Comparison of ENCODE assay signal across 8 cellular contexts in genomic region chrX:110317079-110317819, GRCh38. TPM values are rescaled to one million over a fixed set of nuclear protein-coding genes. Genes with fewer than 3 reads are reported as not detected.
A peak's percentile ranks its signal among the peaks of the same experiment; 100 is the strongest.
DNase-seq lines count a peak whose midpoint lies in the region; ATAC-seq, FAIRE-seq and TF ChIP-seq lines count a peak whose summit lies in the region.

No MANE protein-coding gene starts in this region.

- H2BK20ac ChIP-seq in IMR-90 (ENCODE audit: low read depth, low read length) = peak overlapping the region; percentile 27; the same call in 1 of the 2 replicates

- H3K4ac ChIP-seq in IMR-90 (ENCODE audit: low read depth, low read length) = peak overlapping the region; percentile 56

- H4K5ac ChIP-seq in IMR-90 (ENCODE audit: low read depth, low read length) = peak overlapping the region; percentile 31; the same call in 1 of the 2 replicates

- peak overlapping the region; percentile 96 for H3K9ac ChIP-seq in IMR-90 (ENCODE audit: low read depth, low read length)
- peak overlapping the region; percentile 81 for H3K9ac ChIP-seq in endothelial cell of umbilical vein (replicated peaks; ENCODE audit: extremely low read depth, insufficient read depth, low read length)
- peak overlapping the region; percentile 59 to 63 for H3K9ac ChIP-seq in stomach smooth muscle (ENCODE audit: low read length in 2 of 2)

- peak overlapping the region; percentile 84 for H3K18ac ChIP-seq in IMR-90 (ENCODE audit: low read depth, low read length)

- in situ Hi-C loops in Caki2 (cut with HindIII; ENCODE audit: low pct_unique_long_range_greater_than_20kb, low sequenced_read_pairs) (no loop called here), IMR-90 (cut with MboI; ENCODE audit: low sequenced_read_pairs) (no loop called here)

- dilution Hi-C loops in IMR-90 (cut with HindIII; ENCODE audit: low sequenced_read_pairs, unreplicated experiment) (no loop called here), endothelial cell of umbilical vein (cut with MboI; ENCODE audit: extremely low pct_ligation_motif_present, low sequenced_read_pairs) (no loop called here)

- no peaks in the 10 kb centered on the region for H3K27me3 Mint-ChIP-seq in activated CD8-positive, alpha-beta T cell treated with anti-CD3 and anti-CD28 coated beads, Interleukin-2, amount 10 ng/mL, durations not matched to agents 7 days and 5 days (ENCODE audit: low read depth)

- H3K9me1 ChIP-seq in IMR-90 (ENCODE audit: insufficient read depth, low read length) (no peaks in the 10 kb centered on the region), endothelial cell of umbilical vein (replicated peaks; ENCODE audit: control insufficient read depth, extremely low read depth, insufficient read depth, low read length) (no peaks in the 10 kb centered on the region)

- H2AK5ac ChIP-seq in IMR-90 (ENCODE audit: low read depth, low read length) = no peak overlapping the region

- H3K9me3 ChIP-seq in IMR-90 (ENCODE audit: control insufficient read depth, insufficient read depth, low read length) (no peaks in the 10 kb centered on the region), endothelial cell of umbilical vein (replicated peaks; ENCODE audit: control insufficient read depth, insufficient read depth, low read length) (no peaks in the 10 kb centered on the region), muscle layer of duodenum (ENCODE audit: control insufficient read depth in 1 of 2, low read length in 2 of 2) (no peaks in the 10 kb centered on the region), stomach smooth muscle (ENCODE audit: control insufficient read depth in 2 of 2, low read length in 2 of 2) (no peaks in the 10 kb centered on the region)

- 35% methylated on average over 18 of the region's 40 CpGs; no CpG with 5 or more reads in 1 of the 2 experiments for WGBS in IMR-90 (ENCODE audit: extremely low coverage in 2 of 2, insufficient read length in 1 of 2), 2 experiments

- H2BK120ac ChIP-seq in IMR-90 (ENCODE audit: low read depth, low read length) = peak overlapping the region; percentile 67

- H3K4me1 Mint-ChIP-seq in activated CD8-positive, alpha-beta T cell treated with anti-CD3 and anti-CD28 coated beads, Interleukin-2, amount 10 ng/mL, durations not matched to agents 7 days and 5 days (ENCODE audit: low read depth) = peaks cover 23% of the 10 kb centered on the region

- H4K91ac ChIP-seq in IMR-90 (ENCODE audit: insufficient read depth, low read depth, low read length) = peak overlapping the region; percentile 51; the same call in 1 of the 2 replicates

- no peaks in the 10 kb centered on the region for H3K9me3 Mint-ChIP-seq in activated CD8-positive, alpha-beta T cell treated with anti-CD3 and anti-CD28 coated beads, Interleukin-2, amount 10 ng/mL, durations not matched to agents 7 days and 5 days (ENCODE audit: insufficient read depth)

- H3K36me3 Mint-ChIP-seq in activated CD8-positive, alpha-beta T cell treated with anti-CD3 and anti-CD28 coated beads, Interleukin-2, amount 10 ng/mL, durations not matched to agents 7 days and 5 days (ENCODE audit: low read depth) = no peaks in the 10 kb centered on the region

- intact Hi-C loops in IMR-90 (cut with micrococcal nuclease) (loop anchor here (2.0 to 5.0 kb wide), 5 partner anchors 75 to 154 kb away; no protein-coding TSS in a partner anchor), endothelial cell of umbilical vein (cut with micrococcal nuclease) (loop anchor here (2.0 to 5.0 kb wide), 3 partner anchors 105 to 156 kb away; no protein-coding TSS in a partner anchor)

- 0 out of 4 replicates have a peak, but pooled peaks cover 0 to 2% of the 10 kb centered on the region in 2 experiments for H3K79me1 ChIP-seq in IMR-90 (ENCODE audit: low read depth in 1 of 2, low read length in 2 of 2)

- peak overlapping the region; percentile 81 for H2AK9ac ChIP-seq in IMR-90 (replicated peaks; ENCODE audit: low read depth, low read length, poor library complexity)

- H2AFZ ChIP-seq in IMR-90 (replicated peaks; ENCODE audit: low read length, poor library complexity) = peak overlapping the region; percentile 88
- H2AFZ ChIP-seq in endothelial cell of umbilical vein (ENCODE audit: low read depth, low read length) = peak overlapping the region; percentile 94

- peak overlapping the region; percentile 68 to 87; a peak in 2 of 4 replicates for H4K8ac ChIP-seq in IMR-90 (ENCODE audit: low read depth in 2 of 2, low read length in 2 of 2)

- BruUV-seq in IMR-90 (replicated peaks; lab: Mats Ljungman, UMichigan) (TSS peak; percentile 52), endothelial cell of umbilical vein (replicated peaks; lab: Mats Ljungman, UMichigan) (no TSS peak)

- H3K4me2 ChIP-seq in IMR-90 (ENCODE audit: low read depth, low read length) = peak overlapping the region; percentile 83; the same call in 1 of the 2 replicates
- H3K4me2 ChIP-seq in endothelial cell of umbilical vein (ENCODE audit: insufficient read depth, low read length) = peak overlapping the region; percentile 78

- H3K27ac Mint-ChIP-seq in activated CD8-positive, alpha-beta T cell treated with anti-CD3 and anti-CD28 coated beads, Interleukin-2, amount 10 ng/mL, durations not matched to agents 7 days and 5 days = peak overlapping the region; percentile 87

- ATAC-seq in GM21423 (IDR thresholded peaks at IDR 0.05; ENCODE audit: unreplicated experiment) (peak; percentile 10), IMR-90 (ENCODE audit: low read depth) (peak; percentile 35), GM21367 (IDR thresholded peaks at IDR 0.05; ENCODE audit: unreplicated experiment) (no peak)
- ATAC-seq in activated CD8-positive, alpha-beta T cell treated with anti-CD3 and anti-CD28 coated beads, Interleukin-2, amount 10 ng/mL, durations not matched to agents 7 days and 5 days = peak; percentile 31

- FAIRE-seq in endothelial cell of umbilical vein (lab: Jason Lieb, UNC) = no peak

- no peak for TF ChIP-seq RAD21 in IMR-90 (IDR thresholded peaks at IDR 0.05; ENCODE audit: low read length)

- CTCF ChIA-PET in IMR-90 (lab: Yijun Ruan, JAX) = no interaction called here
- CTCF ChIA-PET in activated CD8-positive, alpha-beta T cell treated with anti-CD3 and anti-CD28 coated beads, Interleukin-2, amount 10 ng/mL, durations not matched to agents 7 days and 5 days (lab: Charles Lee) = interaction anchor here (1.6 kb wide), 1 partner anchor 160 kb away, joined by 4 read pairs; no protein-coding TSS in a partner anchor
- CTCF ChIA-PET in endothelial cell of umbilical vein (lab: Charles Lee) = interaction anchor here (0.8 to 2.6 kb wide), 11 partner anchors 20 to 162 kb away, joined by 3 to 10 read pairs (median 3); no protein-coding TSS in a partner anchor

- H4K20me1 ChIP-seq in IMR-90 (ENCODE audit: insufficient read depth, low read length) = no peaks in the 10 kb centered on the region
- H4K20me1 ChIP-seq in endothelial cell of umbilical vein (replicated peaks; ENCODE audit: control insufficient read depth, extremely low read depth, insufficient read depth, low read length) = no peaks in the 10 kb centered on the region

- peak overlapping the region; percentile 99 for H3K27ac ChIP-seq in IMR-90 (ENCODE audit: insufficient read depth, low read length)
- H3K27ac ChIP-seq in endothelial cell of umbilical vein (ENCODE audit: insufficient read depth, low read depth, low read length) = peak overlapping the region; percentile 53
- no peak overlapping the region for H3K27ac ChIP-seq in muscle layer of duodenum (ENCODE audit: low read length)
- peak overlapping the region; percentile 42 for H3K27ac ChIP-seq in stomach smooth muscle (ENCODE audit: low read length)

- H3K36me3 ChIP-seq in IMR-90 (ENCODE audit: control insufficient read depth, insufficient read depth, low read length) (no peaks in the 10 kb centered on the region), endothelial cell of umbilical vein (ENCODE audit: control insufficient read depth in 2 of 2, extremely low read depth in 1 of 2, insufficient read depth in 2 of 2, low read length in 2 of 2) (no peaks in the 10 kb centered on the region), muscle layer of duodenum (ENCODE audit: control insufficient read depth in 1 of 2, insufficient read depth in 2 of 2, low read length in 2 of 2) (no peaks in the 10 kb centered on the region), stomach smooth muscle (ENCODE audit: control insufficient read depth in 2 of 2, insufficient read depth in 2 of 2, low read length in 2 of 2) (no peaks in the 10 kb centered on the region)

- peak overlapping the region; percentile 70 for H3K56ac ChIP-seq in IMR-90 (ENCODE audit: extremely low read depth, insufficient read depth, low read length)

- no peaks in the 10 kb centered on the region; the same call in 1 of the 2 replicates for H3K4me1 ChIP-seq in IMR-90 (ENCODE audit: control insufficient read depth, insufficient read depth, low read length)
- H3K4me1 ChIP-seq in endothelial cell of umbilical vein (ENCODE audit: control insufficient read depth, extremely low read depth, insufficient read depth, low read length) = peaks cover 9% of the 10 kb centered on the region
- H3K4me1 ChIP-seq in muscle layer of duodenum (ENCODE audit: control insufficient read depth in 1 of 2, insufficient read depth in 2 of 2, low read length in 2 of 2) = peaks cover 0 to 4% of the 10 kb centered on the region in 2 donors
- H3K4me1 ChIP-seq in stomach smooth muscle (ENCODE audit: control insufficient read depth, insufficient read depth, low read length) = no peaks in the 10 kb centered on the region

- H3K4me3 ChIP-seq in IMR-90 (ENCODE audit: insufficient read depth, low read depth, low read length) = peak overlapping the region; percentile 99
- H3K4me3 ChIP-seq in endothelial cell of umbilical vein (replicated peaks in 1 of 3; ENCODE audit: insufficient read depth in 1 of 3, low read depth in 1 of 3, low read length in 3 of 3) = peak overlapping the region; percentile 89
- H3K4me3 ChIP-seq in muscle layer of duodenum (ENCODE audit: low read depth in 1 of 2, low read length in 2 of 2) = peak overlapping the region; percentile 66 to 78
- peak overlapping the region; percentile 72 to 80 for H3K4me3 ChIP-seq in stomach smooth muscle (ENCODE audit: low read length in 2 of 2)

- H3K23ac ChIP-seq in IMR-90 (ENCODE audit: low read depth, low read length) = 0 out of 2 replicates have a peak overlapping the region, but pooled peaks have one; percentile 48

- peak overlapping the region; percentile 77 for H3K14ac ChIP-seq in IMR-90 (replicated peaks; ENCODE audit: low read depth, low read length)

- TF ChIP-seq CTCF in IMR-90 (conservative IDR thresholded peaks at IDR 0.05; ENCODE audit: low read depth, low read length) = no peak
- TF ChIP-seq CTCF in endothelial cell of umbilical vein (IDR thresholded peaks at IDR 0.05; ENCODE audit: extremely low read depth in 1 of 2, insufficient read depth in 1 of 2, low read depth in 1 of 2, low read length in 2 of 2) = no peak

- 0 out of 3 replicates have a peak overlapping the region, but pooled peaks have one; percentile 6 for H2BK15ac ChIP-seq in IMR-90 (ENCODE audit: low read depth, low read length)

- H3K27me3 ChIP-seq in IMR-90 (ENCODE audit: control insufficient read depth, insufficient read depth, low read length) = peaks cover 3% of the 10 kb centered on the region; the same call in 1 of the 2 replicates
- H3K27me3 ChIP-seq in endothelial cell of umbilical vein (ENCODE audit: control insufficient read depth in 2 of 2, insufficient read depth in 2 of 2, low read length in 2 of 2) = no peaks in the 10 kb centered on the region
- H3K27me3 ChIP-seq in muscle layer of duodenum (ENCODE audit: low read depth, low read length) = no peaks in the 10 kb centered on the region
- H3K27me3 ChIP-seq in stomach smooth muscle (ENCODE audit: control insufficient read depth in 1 of 2, insufficient read depth in 2 of 2, low read length in 2 of 2) = peaks cover 0 to 9% of the 10 kb centered on the region in 2 donors

- peak; percentile 28 for DNase-seq in Caki2 (ENCODE audit: low read depth)
- DNase-seq in IMR-90 = no peak
- peak; percentile 33 for DNase-seq in activated CD8-positive, alpha-beta T cell treated with anti-CD3 and anti-CD28 coated beads, Interleukin-2, amount 10 ng/mL, durations not matched to agents 7 days and 5 days
- DNase-seq in endothelial cell of umbilical vein (ENCODE audit: low read depth, low spot score) = peak; percentile 6

- H3K4me3 Mint-ChIP-seq in activated CD8-positive, alpha-beta T cell treated with anti-CD3 and anti-CD28 coated beads, Interleukin-2, amount 10 ng/mL, durations not matched to agents 7 days and 5 days = peak overlapping the region; percentile 81

- POLR2A ChIA-PET in IMR-90 (lab: Charles Lee; ENCODE audit: unreplicated experiment) = interaction anchor here (1.0 kb wide), 1 partner anchor 107 kb away, joined by 4 read pairs; no protein-coding TSS in a partner anchor
- POLR2A ChIA-PET in activated CD8-positive, alpha-beta T cell treated with anti-CD3 and anti-CD28 coated beads, Interleukin-2, amount 10 ng/mL, durations not matched to agents 7 days and 5 days (lab: Charles Lee) = interaction anchor here (0.6 to 1.2 kb wide), 5 partner anchors 10 to 158 kb away, joined by 3 to 4 read pairs (median 4); no protein-coding TSS in a partner anchor
- POLR2A ChIA-PET in endothelial cell of umbilical vein (lab: Charles Lee) = no interaction called here

- H2BK5ac ChIP-seq in IMR-90 (ENCODE audit: low read depth, low read length, poor library complexity, severe bottlenecking) = peak overlapping the region; percentile 97

- TF ChIP-seq POLR2A in IMR-90 (IDR thresholded peaks at IDR 0.05; ENCODE audit: low read depth, low read length) = no peak
- TF ChIP-seq POLR2A in endothelial cell of umbilical vein (IDR thresholded peaks at IDR 0.05; ENCODE audit: low read depth, low read length) = no peak

- H3K79me2 ChIP-seq in endothelial cell of umbilical vein (ENCODE audit: control insufficient read depth, insufficient read depth, low read length) = peaks cover 26% of the 10 kb centered on the region

RNA-seq across cellular contexts. Expression of gene AMMECR1, which starts 0.6 kb away (rescaled TPM):
- 21.1 and 22.9 TPM in 2 replicates for total RNA-seq in Caki2 (2014; rRNA removed; shearing (Covaris generic); ENCODE audit: low replicate concordance)
- total RNA-seq in IMR-90 (2012; rRNA removed) (11.3 and 19.4 TPM in 2 replicates), endothelial cell of umbilical vein (6.8 and 6.9 TPM in 2 replicates)
- polyA plus RNA-seq in IMR-90 (2012; rRNA removed) (5.7 and 7.0 TPM in 2 replicates), endothelial cell of umbilical vein (3.0 and 3.6 TPM in 2 replicates)
- 2.1 and 2.5 TPM in 2 replicates for polyA plus RNA-seq in IMR-90 (2012; cell fraction: cytosol; rRNA removed)
- 3.3 and 12.6 TPM in 2 replicates for polyA plus RNA-seq in IMR-90 (2012; cell fraction: nucleus; rRNA removed; ENCODE audit: low replicate concordance)
- total RNA-seq in activated CD8-positive, alpha-beta T cell treated with anti-CD3 and anti-CD28 coated beads, Interleukin-2, amount 10 ng/mL, durations not matched to agents 7 days and 5 days = 1 to 10 TPM; 7.3 to 7.5 TPM
- polyA plus RNA-seq in endothelial cell of umbilical vein (2011; cell fraction: cytosol; rRNA removed) = 2.6 and 2.9 TPM in 2 replicates
- polyA plus RNA-seq in endothelial cell of umbilical vein (2011; cell fraction: nucleus; rRNA removed) = 5.6 and 6.5 TPM in 2 replicates
- polyA plus RNA-seq in endothelial cell of umbilical vein (2012) = 4.5 and 6.1 TPM in 2 replicates
- 6.5 and 7.2 TPM in 2 replicates for polyA minus RNA-seq in endothelial cell of umbilical vein
- 8.3 TPM for polyA minus RNA-seq in endothelial cell of umbilical vein (2011; cell fraction: cytosol; rRNA and poly(A)+ RNA removed)
- polyA minus RNA-seq in endothelial cell of umbilical vein (2011; cell fraction: nucleus; rRNA and poly(A)+ RNA removed) = 7.5 and 13.9 TPM in 2 replicates

RNA-seq across cellular contexts. Expression of gene RTL9, which starts 41.4 kb away (rescaled TPM):
- 0.07 TPM in 1 of 2 replicates, not detected in the other for total RNA-seq in Caki2 (2014; rRNA removed; shearing (Covaris generic); ENCODE audit: low replicate concordance)
- total RNA-seq in IMR-90 (2012; rRNA removed) = 0.56 and 0.90 TPM in 2 replicates
- 0.26 and 0.30 TPM in 2 replicates for polyA plus RNA-seq in IMR-90 (2012; rRNA removed)
- polyA plus RNA-seq in IMR-90 (2012; cell fraction: cytosol; rRNA removed) = 0.13 and 0.15 TPM in 2 replicates
- polyA plus RNA-seq in IMR-90 (2012; cell fraction: nucleus; rRNA removed; ENCODE audit: low replicate concordance) = 0.29 and 0.42 TPM in 2 replicates
- total RNA-seq in activated CD8-positive, alpha-beta T cell treated with anti-CD3 and anti-CD28 coated beads, Interleukin-2, amount 10 ng/mL, durations not matched to agents 7 days and 5 days = not detected
- not detected in 2 replicates for total RNA-seq in endothelial cell of umbilical vein
- not detected in 2 replicates for polyA plus RNA-seq in endothelial cell of umbilical vein
- not detected in 2 replicates for polyA plus RNA-seq in endothelial cell of umbilical vein (2011; cell fraction: cytosol; rRNA removed)
- not detected in 2 replicates for polyA plus RNA-seq in endothelial cell of umbilical vein (2011; cell fraction: nucleus; rRNA removed)
- not detected in 2 replicates for polyA plus RNA-seq in endothelial cell of umbilical vein (2012)
- polyA minus RNA-seq in endothelial cell of umbilical vein = not detected in 2 replicates
- not detected for polyA minus RNA-seq in endothelial cell of umbilical vein (2011; cell fraction: cytosol; rRNA and poly(A)+ RNA removed)
- polyA minus RNA-seq in endothelial cell of umbilical vein (2011; cell fraction: nucleus; rRNA and poly(A)+ RNA removed) = not detected in 2 replicates
